ENCODE assay signal across 1 cellular context in genomic region chr12:4133636-4134433, GRCh38.
TF ChIP-seq lines count a peak whose summit lies in the region.

No MANE protein-coding gene starts in this region.

TF ChIP-seq in K562, 482 proteins besides CTCF, POLR2A, EP300 and RAD21 (continued from another document):
- TF ChIP-seq BRF1 (IDR thresholded peaks at IDR 0.05; ENCODE audit: borderline replicate concordance, extremely low read depth, insufficient read length) (no peak), ZBTB40 (IDR thresholded peaks at IDR 0.05) (no peak), ZBTB40 (CRISPR knock-in tag; IDR thresholded peaks at IDR 0.05) (no peak), ZNF644 (tag; IDR thresholded peaks at IDR 0.05; ENCODE audit: low read depth) (no peak), POLR2G (IDR thresholded peaks at IDR 0.05; ENCODE audit: low read depth, low read length) (no peak), PHB (CRISPR knock-in tag; IDR thresholded peaks at IDR 0.05) (no peak), CBFA2T2 (conservative IDR thresholded peaks at IDR 0.05) (no peak), ARHGAP35 (IDR thresholded peaks at IDR 0.05; ENCODE audit: partially characterized antibody) (no peak), BRD4 (IDR thresholded peaks at IDR 0.05) (no peak), ZBTB1 (CRISPR knock-in tag; IDR thresholded peaks at IDR 0.05; ENCODE audit: borderline replicate concordance, low read depth) (no peak), ZNF197 (CRISPR knock-in tag; IDR thresholded peaks at IDR 0.05; ENCODE audit: low read depth) (no peak)
- TF ChIP-seq, protein P1, sequence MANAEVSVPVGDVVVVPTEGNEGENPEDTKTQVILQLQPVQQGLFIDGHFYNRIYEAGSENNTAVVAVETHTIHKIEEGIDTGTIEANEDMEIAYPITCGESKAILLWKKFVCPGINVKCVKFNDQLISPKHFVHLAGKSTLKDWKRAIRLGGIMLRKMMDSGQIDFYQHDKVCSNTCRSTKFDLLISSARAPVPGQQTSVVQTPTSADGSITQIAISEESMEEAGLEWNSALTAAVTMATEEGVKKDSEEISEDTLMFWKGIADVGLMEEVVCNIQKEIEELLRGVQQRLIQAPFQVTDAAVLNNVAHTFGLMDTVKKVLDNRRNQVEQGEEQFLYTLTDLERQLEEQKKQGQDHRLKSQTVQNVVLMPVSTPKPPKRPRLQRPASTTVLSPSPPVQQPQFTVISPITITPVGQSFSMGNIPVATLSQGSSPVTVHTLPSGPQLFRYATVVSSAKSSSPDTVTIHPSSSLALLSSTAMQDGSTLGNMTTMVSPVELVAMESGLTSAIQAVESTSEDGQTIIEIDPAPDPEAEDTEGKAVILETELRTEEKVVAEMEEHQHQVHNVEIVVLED (CRISPR knock-in tag; IDR thresholded peaks at IDR 0.05): no peak
- TF ChIP-seq, protein P2, sequence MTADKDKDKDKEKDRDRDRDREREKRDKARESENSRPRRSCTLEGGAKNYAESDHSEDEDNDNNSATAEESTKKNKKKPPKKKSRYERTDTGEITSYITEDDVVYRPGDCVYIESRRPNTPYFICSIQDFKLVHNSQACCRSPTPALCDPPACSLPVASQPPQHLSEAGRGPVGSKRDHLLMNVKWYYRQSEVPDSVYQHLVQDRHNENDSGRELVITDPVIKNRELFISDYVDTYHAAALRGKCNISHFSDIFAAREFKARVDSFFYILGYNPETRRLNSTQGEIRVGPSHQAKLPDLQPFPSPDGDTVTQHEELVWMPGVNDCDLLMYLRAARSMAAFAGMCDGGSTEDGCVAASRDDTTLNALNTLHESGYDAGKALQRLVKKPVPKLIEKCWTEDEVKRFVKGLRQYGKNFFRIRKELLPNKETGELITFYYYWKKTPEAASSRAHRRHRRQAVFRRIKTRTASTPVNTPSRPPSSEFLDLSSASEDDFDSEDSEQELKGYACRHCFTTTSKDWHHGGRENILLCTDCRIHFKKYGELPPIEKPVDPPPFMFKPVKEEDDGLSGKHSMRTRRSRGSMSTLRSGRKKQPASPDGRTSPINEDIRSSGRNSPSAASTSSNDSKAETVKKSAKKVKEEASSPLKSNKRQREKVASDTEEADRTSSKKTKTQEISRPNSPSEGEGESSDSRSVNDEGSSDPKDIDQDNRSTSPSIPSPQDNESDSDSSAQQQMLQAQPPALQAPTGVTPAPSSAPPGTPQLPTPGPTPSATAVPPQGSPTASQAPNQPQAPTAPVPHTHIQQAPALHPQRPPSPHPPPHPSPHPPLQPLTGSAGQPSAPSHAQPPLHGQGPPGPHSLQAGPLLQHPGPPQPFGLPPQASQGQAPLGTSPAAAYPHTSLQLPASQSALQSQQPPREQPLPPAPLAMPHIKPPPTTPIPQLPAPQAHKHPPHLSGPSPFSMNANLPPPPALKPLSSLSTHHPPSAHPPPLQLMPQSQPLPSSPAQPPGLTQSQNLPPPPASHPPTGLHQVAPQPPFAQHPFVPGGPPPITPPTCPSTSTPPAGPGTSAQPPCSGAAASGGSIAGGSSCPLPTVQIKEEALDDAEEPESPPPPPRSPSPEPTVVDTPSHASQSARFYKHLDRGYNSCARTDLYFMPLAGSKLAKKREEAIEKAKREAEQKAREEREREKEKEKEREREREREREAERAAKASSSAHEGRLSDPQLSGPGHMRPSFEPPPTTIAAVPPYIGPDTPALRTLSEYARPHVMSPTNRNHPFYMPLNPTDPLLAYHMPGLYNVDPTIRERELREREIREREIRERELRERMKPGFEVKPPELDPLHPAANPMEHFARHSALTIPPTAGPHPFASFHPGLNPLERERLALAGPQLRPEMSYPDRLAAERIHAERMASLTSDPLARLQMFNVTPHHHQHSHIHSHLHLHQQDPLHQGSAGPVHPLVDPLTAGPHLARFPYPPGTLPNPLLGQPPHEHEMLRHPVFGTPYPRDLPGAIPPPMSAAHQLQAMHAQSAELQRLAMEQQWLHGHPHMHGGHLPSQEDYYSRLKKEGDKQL (CRISPR knock-in tag; IDR thresholded peaks at IDR 0.05; ENCODE audit: borderline replicate concordance): no peak
